ENCODE assay signal across 7 cellular contexts in the genomic region with DNA sequence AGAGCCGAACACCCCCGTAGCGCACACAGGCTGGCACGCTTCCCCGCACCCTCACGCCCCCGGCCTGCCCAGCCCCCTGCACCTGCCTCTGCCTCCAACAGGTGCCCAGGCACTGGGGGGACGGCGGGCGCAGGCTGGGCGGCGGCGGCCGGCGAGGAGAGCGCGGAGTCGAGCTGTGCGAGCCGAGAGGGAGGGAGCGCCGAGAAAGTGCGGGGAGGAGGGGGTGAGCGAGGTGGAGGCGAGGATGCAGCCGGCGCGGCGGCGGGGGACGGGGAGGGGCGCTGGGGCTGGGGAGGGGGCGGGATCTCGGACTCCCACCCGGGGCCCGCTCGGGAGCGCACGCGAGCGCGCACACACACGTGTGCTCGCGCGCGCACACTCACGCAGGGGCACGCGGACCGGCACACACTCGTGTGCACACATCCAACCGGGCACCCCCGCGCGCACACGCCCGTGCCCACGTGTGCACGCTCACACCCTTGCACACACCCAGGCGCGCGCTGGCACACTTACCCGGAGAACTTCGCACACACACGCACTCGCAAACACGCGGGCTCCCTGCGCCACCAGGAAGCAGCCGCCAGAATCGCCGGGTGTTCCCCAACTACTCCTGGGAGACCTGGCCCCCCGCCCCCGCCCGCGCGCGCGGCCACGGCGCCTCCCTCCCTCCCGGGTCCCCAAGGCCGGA. TPM values are rescaled to one million over a fixed set of nuclear protein-coding genes. Genes with fewer than 3 reads are reported as not detected.
A peak's percentile ranks its signal among the peaks of the same experiment; 100 is the strongest.
DNase-seq lines count a peak whose midpoint lies in the region; ATAC-seq, FAIRE-seq and TF ChIP-seq lines count a peak whose summit lies in the region.

A gene (minus strand): TSS at position 211 of the 688 bp plus-strand sequence. CDS start 805 bp downstream, outside the sequence.

- H4K20me1 ChIP-seq in astrocyte (ENCODE audit: insufficient read depth, low read length) = peaks cover 1% of the 10 kb centered on the region

- TF ChIP-seq EP300 in tibial nerve (IDR thresholded peaks at IDR 0.05) = no peak

- no peaks in the 10 kb centered on the region for H3K36me3 ChIP-seq in astrocyte (ENCODE audit: insufficient read depth, low read length)
- peaks cover 0 to 10% (median 0%) of the 10 kb centered on the region in 3 donors for H3K36me3 ChIP-seq in tibial nerve

- peaks cover 30% of the 10 kb centered on the region for H3K27me3 Mint-ChIP-seq in astrocyte (ENCODE audit: low read depth, unreplicated experiment)

- no peak within 1 kb of the TSS for H2AFZ ChIP-seq in astrocyte (ENCODE audit: low read depth, low read length)

- no peaks in the 10 kb centered on the region for H3K9me3 Mint-ChIP-seq in astrocyte (ENCODE audit: unreplicated experiment)

- no peak for TF ChIP-seq POLR2A in tibial nerve (IDR thresholded peaks at IDR 0.05)

- H3K36me3 Mint-ChIP-seq in astrocyte (ENCODE audit: low read depth, unreplicated experiment) = peaks cover 2% of the 10 kb centered on the region

- peak within 1 kb of the TSS; percentile 72 for H3K4me3 Mint-ChIP-seq in astrocyte (ENCODE audit: unreplicated experiment)

- H3K27me3 ChIP-seq in astrocyte (ENCODE audit: insufficient read depth, low read length) = peaks cover 8% of the 10 kb centered on the region
- peaks cover 0 to 41% of the 10 kb centered on the region in 2 donors for H3K27me3 ChIP-seq in tibial nerve

- H3K4me3 ChIP-seq in astrocyte (ENCODE audit: insufficient read depth, low read depth, low read length) = no peak within 1 kb of the TSS
- peak within 1 kb of the TSS; percentile 6 to 47 (median 32) for H3K4me3 ChIP-seq in tibial nerve

- FAIRE-seq in astrocyte (lab: Jason Lieb, UNC) = no peak

- H3K27ac Mint-ChIP-seq in astrocyte (ENCODE audit: unreplicated experiment) = no peak within 1 kb of the TSS

- H3K4me2 ChIP-seq in astrocyte (ENCODE audit: low read length) = peak within 1 kb of the TSS; percentile 77

- H3K9me3 ChIP-seq in astrocyte (ENCODE audit: insufficient read depth, low read depth, low read length) (no peaks in the 10 kb centered on the region), tibial nerve (no peaks in the 10 kb centered on the region)

- DNase-seq in GM20000 (ENCODE audit: low spot score) (peak; percentile 68), NCI-H446 treated with DMSO at 0.1 percent for 48 hours (lab: John Stamatoyannopoulos, UW) (peak; percentile 18), astrocyte (ENCODE audit: low read depth) (no peak), left kidney (ENCODE audit: low read depth, low spot score) (peak; percentile 85), tibial nerve (ENCODE audit: low spot score in 2 of 2) (no peak), NCI-H1694 (lab: John Stamatoyannopoulos, UW) (no peak)

- no peak within 1 kb of the TSS for H3K9ac ChIP-seq in astrocyte (ENCODE audit: low read length)

- ATAC-seq in GM21737 (IDR thresholded peaks at IDR 0.05; ENCODE audit: unreplicated experiment) = no peak

- H3K27ac ChIP-seq in astrocyte (ENCODE audit: low read depth, low read length) (no peak within 1 kb of the TSS), tibial nerve (no peak within 1 kb of the TSS)

- H3K4me1 ChIP-seq in astrocyte (ENCODE audit: insufficient read depth, low read length) (peaks cover 5% of the 10 kb centered on the region), tibial nerve (peaks cover 0 to 25% (median 12%) of the 10 kb centered on the region in 4 donors)

- no peaks in the 10 kb centered on the region for H3K79me2 ChIP-seq in astrocyte (ENCODE audit: insufficient read depth, low read length)

- no peaks in the 10 kb centered on the region for H3K4me1 Mint-ChIP-seq in astrocyte (ENCODE audit: low read depth, unreplicated experiment)

- WGBS in tibial nerve, 2 donors = 1% methylated on average over 40 to 45 of the region's 84 CpGs

- TF ChIP-seq CTCF in GM20000 (IDR thresholded peaks at IDR 0.05; ENCODE audit: extremely low read depth, missing control alignments) (no peak), astrocyte (IDR thresholded peaks at IDR 0.05; ENCODE audit: insufficient read depth, low read depth, low read length) (no peak), tibial nerve (IDR thresholded peaks at IDR 0.05) (no peak)

RNA-seq across cellular contexts. Expression of the gene that starts here (rescaled TPM):
- total RNA-seq in astrocyte (0.50 and 0.89 TPM in 2 replicates), tibial nerve (1 to 10 TPM in 2 of 4 donors, under 1 TPM in 2; 0.44 to 4.2 (median 1.7) TPM)

Comparison
In these comparisons a context has a peak if more than half of its experiments do, and no peak if none do; other contexts are left out.
1. DNase-seq: peak in GM20000 (single experiment), NCI-H446 treated with DMSO at 0.1 percent for 48 hours (single experiment) and left kidney (single experiment); none in astrocyte (single experiment), tibial nerve (0 of 2) and NCI-H1694 (single experiment).